Comparison of ENCODE assay signal across 23 cellular contexts in the genomic region with DNA sequence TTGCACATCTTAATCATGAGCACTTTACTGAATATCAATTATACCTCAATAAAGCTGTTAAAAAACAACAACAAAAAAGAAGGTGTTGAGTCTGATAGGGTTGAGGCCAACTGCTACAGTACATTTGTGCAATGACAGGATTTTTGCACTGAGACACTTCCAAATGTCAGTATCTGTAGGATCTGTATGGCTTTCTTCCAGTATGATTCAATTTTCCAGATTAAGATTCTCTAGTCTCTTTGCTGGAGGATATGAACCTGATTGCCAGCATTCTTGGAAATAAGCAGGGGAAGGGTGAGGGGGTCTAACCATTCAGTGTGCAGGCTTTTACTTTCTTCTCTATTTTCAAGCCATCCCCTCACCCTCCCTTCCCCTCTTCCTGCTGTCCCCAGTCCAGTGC.
"Had no signal": no experiment of that assay in that cellular context is flagged by ENCODE, and none has a peak within 500 bp of the region (broad histone marks: within the 10 kb centered on the region; RNA-seq: fewer than 3 reads in every experiment).

No MANE protein-coding gene starts in this region.

- H3K36me3 ChIP-seq: left lung, sigmoid colon, thoracic aorta, upper lobe of right lung had no signal

- H3K4me2 ChIP-seq: hepatocyte had no signal

- ATAC-seq: activated T-cell treated with anti-CD3 and anti-CD28 coated beads, Interleukin-2, amount 50 U/mL, for 72 hours; left lung; stimulated activated naive B cell treated with anti-CD40 and anti-IgM and Interleukin-4, amounts not matched to agents 10 μg/mL and 1 μg/mL and 100 μg/mL, for 72 hours; upper lobe of right lung had no signal

- DNase-seq: activated CD4-positive, alpha-beta memory T cell treated with anti-CD3 and anti-CD28 coated beads, Interleukin-2, amount 10 ng/mL, durations not matched to agents 7 days and 5 days; activated CD4-positive, alpha-beta T cell treated with anti-CD3 and anti-CD28 coated beads for 48 hours; activated effector memory CD4-positive, alpha-beta T cell treated with Interleukin-2 at 50 U/mL for 16 hours; activated naive CD4-positive, alpha-beta T cell treated with anti-CD3 and anti-CD28 coated beads for 36 hours; activated naive CD8-positive, alpha-beta T cell treated with anti-CD3 and anti-CD28 coated beads, Interleukin-2, amount 10 ng/mL, durations not matched to agents 7 days and 5 days; activated T-cell treated with anti-CD3 and anti-CD28 coated beads, Interleukin-2, amount 50 U/mL, for 72 hours; amniotic stem cell; foreskin fibroblast; glutamatergic neuron; immature natural killer cell; kidney glomerular epithelial cell; left lung; naive B cell; retina; sigmoid colon; stimulated activated CD4-positive, alpha-beta T cell treated with anti-CD3 and anti-CD28 coated beads, Interleukin-2, amount 100 ng/mL, for 48 hours; stimulated activated CD8-positive, alpha-beta memory T cell treated with anti-CD3 and anti-CD28 coated beads, Interleukin-4, amount 100 ng/mL, for 48 hours; stimulated activated naive B cell treated with anti-CD40 and anti-IgM and Interleukin-4, amounts not matched to agents 10 μg/mL and 1 μg/mL and 100 μg/mL, for 72 hours; T-helper 9 cell; upper lobe of right lung had no signal

- H3K9me3 ChIP-seq: thoracic aorta, upper lobe of right lung had no signal

- H3K4me3 ChIP-seq: hepatocyte, left lung, lung, sigmoid colon, thoracic aorta, upper lobe of right lung had no signal

- H2AFZ ChIP-seq: hepatocyte had no signal

- H3K27ac ChIP-seq: hepatocyte, left lung, sigmoid colon, thoracic aorta, upper lobe of right lung had no signal

- H3K27me3 ChIP-seq: hepatocyte, left lung, sigmoid colon, upper lobe of right lung had no signal

- H3K79me2 ChIP-seq: hepatocyte had no signal
